In the genomic region with DNA sequence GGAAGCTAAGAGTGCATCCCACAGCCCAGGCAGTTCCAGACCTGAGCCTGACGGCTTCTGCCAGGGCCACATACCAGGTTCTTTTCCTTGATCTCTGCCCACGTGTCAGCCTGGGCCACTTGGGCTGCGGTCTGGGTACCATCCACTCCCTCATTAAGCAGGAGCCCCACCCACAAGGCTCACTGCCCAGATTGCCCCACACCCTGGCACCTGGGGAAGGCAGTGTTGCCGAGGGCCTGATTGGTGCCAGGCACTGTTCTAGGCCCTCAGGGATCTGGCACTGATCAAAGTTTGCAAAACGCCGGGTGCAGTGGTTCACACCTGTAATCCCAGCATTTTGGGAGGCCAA, we compare ENCODE assay signal across 1 cellular context.
TF ChIP-seq lines count a peak whose summit lies in the region.

No MANE protein-coding gene starts in this region.

TF ChIP-seq in HCT116, 20 proteins besides CTCF, POLR2A, EP300 and RAD21 (continued from another document):
- TF ChIP-seq EGR1 (IDR thresholded peaks at IDR 0.05; ENCODE audit: low read depth) (no peak), EZH2phosphoT487 (IDR thresholded peaks at IDR 0.05; ENCODE audit: borderline replicate concordance) (no peak), ZFX (IDR thresholded peaks at IDR 0.05) (no peak)
